15 cellular contexts compared by ENCODE assay signal in genomic region chr14:60651051-60651935, GRCh38. TPM values are rescaled to one million over a fixed set of nuclear protein-coding genes. Genes with fewer than 3 reads are reported as not detected.
DNase-seq lines count a peak whose midpoint lies in the region; TF ChIP-seq lines count a peak whose summit lies in the region.
"Had no signal": no experiment of that assay in that cellular context is flagged by ENCODE, and none has a peak within 500 bp of the region (broad histone marks: within the 10 kb centered on the region; RNA-seq: fewer than 3 reads in every experiment).

No MANE protein-coding gene starts in this region.

- TF ChIP-seq POLR2A in prostate gland (IDR thresholded peaks at IDR 0.05): no peak

- peaks cover 14% of the 10 kb centered on the region for H3K36me3 Mint-ChIP-seq in brain
- H3K36me3 Mint-ChIP-seq: T-cell had no signal

- peaks cover 2% of the 10 kb centered on the region for H3K4me1 ChIP-seq in prostate gland (replicated peaks)

- peak overlapping the region in 4 of 5 experiments; percentile 25 to 96 (median 80) for H3K4me3 Mint-ChIP-seq in brain
- H3K4me3 Mint-ChIP-seq: activated CD4-positive, alpha-beta T cell treated with anti-CD3 and anti-CD28 coated beads, Interleukin-2, amount 10 ng/mL, durations not matched to agents 7 days and 5 days; activated T-cell treated with anti-CD3 and anti-CD28 coated beads, Interleukin-2, amount 50 U/mL, for 4 hours had no signal

- peaks cover 66% of the 10 kb centered on the region for H3K4me1 Mint-ChIP-seq in brain

- peak overlapping the region; percentile 92 to 93 for H3K27ac ChIP-seq in prostate gland
- H3K27ac ChIP-seq: C4-2B, Peyer's patch had no signal

- H3K4me3 ChIP-seq in prostate gland: peak overlapping the region; percentile 10 to 76
- H3K4me3 ChIP-seq: Peyer's patch had no signal

- H3K9me3 Mint-ChIP-seq in brain: peaks cover 0 to 21% (median 5%) of the 10 kb centered on the region in 5 experiments
- H3K9me3 Mint-ChIP-seq: activated CD4-positive, alpha-beta T cell treated with anti-CD3 and anti-CD28 coated beads, Interleukin-2, amount 10 ng/mL, durations not matched to agents 7 days and 5 days; activated T-cell treated with anti-CD3 and anti-CD28 coated beads, Interleukin-2, amount 50 U/mL, for 4 hours; stimulated activated naive CD8-positive, alpha-beta T cell treated with anti-CD3 and anti-CD28 coated beads, Interleukin-15, amount 100 ng/mL, for 72 hours; T-cell had no signal

- TF ChIP-seq CTCF in GM10266 (IDR thresholded peaks at IDR 0.05; ENCODE audit: control insufficient read depth, insufficient read depth, low read depth, missing control alignments): no peak
- TF ChIP-seq CTCF in brain (conservative IDR thresholded peaks at IDR 0.05): no peak
- no peak for TF ChIP-seq CTCF in prostate gland (IDR thresholded peaks at IDR 0.05)

- DNase-seq in GM10266 (ENCODE audit: extremely low spot score) (peak; percentile 16), LHCN-M2 (ENCODE audit: low read depth) (peak; percentile 72), prostate gland (ENCODE audit: low spot score) (no peak), OCI-M2 (lab: John Stamatoyannopoulos, UW; ENCODE audit: unreplicated experiment) (no peak), NCI-H774 (lab: John Stamatoyannopoulos, UW) (no peak)
- no peak for DNase-seq in effector CD4-positive, alpha-beta T cell
- DNase-seq: activated CD4-positive, alpha-beta T cell treated with anti-CD3 and anti-CD28 coated beads, Interleukin-2, amount 10 ng/mL, durations not matched to agents 7 days and 5 days; activated T-cell treated with anti-CD3 and anti-CD28 coated beads, Interleukin-2, amount 50 U/mL, for 4 hours; midbrain; NCI-H2227 treated with DMSO at 0.1 percent for 48 hours; Peyer's patch; T-cell had no signal

- H3K9me3 ChIP-seq in prostate gland: no peaks in the 10 kb centered on the region

- no peaks in the 10 kb centered on the region for H3K27me3 ChIP-seq in prostate gland (replicated peaks; ENCODE audit: insufficient read depth)

- 31% methylated on average over 6 of the region's 6 CpGs for whole genome bisulfite sequencing in prostate gland

- H3K27ac Mint-ChIP-seq in brain: peak overlapping the region in 2 of 5 experiments; percentile 70 to 90
- H3K27ac Mint-ChIP-seq: stimulated activated naive CD8-positive, alpha-beta T cell treated with anti-CD3 and anti-CD28 coated beads, Interleukin-15, amount 100 ng/mL, for 72 hours; T-cell had no signal

- H3K36me3 ChIP-seq in prostate gland: no peaks in the 10 kb centered on the region
- H3K36me3 ChIP-seq: Peyer's patch had no signal

- H3K27me3 Mint-ChIP-seq in brain: peaks cover 100% of the 10 kb centered on the region

- intact Hi-C loops in prostate gland (cut with DNase I): loop anchor here (5.0 to 10.0 kb wide), 2 partner anchors 71 to 374 kb away; partner anchors contain the start of gene SIX4

RNA-seq across cellular contexts. Expression of gene SIX1, which starts 2.0 kb away (rescaled TPM):
- total RNA-seq in LHCN-M2 (2014; rRNA removed): 156 and 183 TPM in 2 replicates
- 68.4 TPM for polyA plus RNA-seq in LHCN-M2 (2012)
- 68.4 TPM for polyA plus RNA-seq in brain (ENCODE audit: insufficient read depth, low read depth, low replicate concordance)
- 10 to 100 TPM; 23.5 to 25.0 TPM for total RNA-seq in prostate gland
- total RNA-seq: activated CD4-positive, alpha-beta T cell treated with anti-CD3 and anti-CD28 coated beads, Interleukin-2, amount 10 ng/mL, durations not matched to agents 7 days and 5 days; activated T-cell treated with anti-CD3 and anti-CD28 coated beads, Interleukin-2, amount 50 U/mL, for 4 hours; Peyer's patch had no signal

Comparison
In these comparisons a context has a peak if more than half of its experiments do, and no peak if none do; other contexts are left out.
1. DNase-seq: peak in GM10266 (single experiment) and LHCN-M2 (single experiment); none in prostate gland (single experiment), effector CD4-positive, alpha-beta T cell (single experiment), OCI-M2 (single experiment) and NCI-H774 (single experiment).